In genomic region chr10:79826131-79826495, GRCh38 we compare ENCODE assay signal across 8 cellular contexts. TPM values are rescaled to one million over a fixed set of nuclear protein-coding genes. Genes with fewer than 3 reads are reported as not detected.
DNase-seq lines count a peak whose midpoint lies in the region; ATAC-seq and TF ChIP-seq lines count a peak whose summit lies in the region.
"Not testable (repeated sequence)": the region's sequence is repeated elsewhere in the genome, so short reads cannot be mapped to it uniquely, and the experiment has no call there.

No MANE protein-coding gene starts in this region.

- POLR2A ChIA-PET in activated CD4-positive, alpha-beta T cell treated with anti-CD3 and anti-CD28 coated beads for 36 hours (lab: Charles Lee); MCF 10A (lab: Yijun Ruan, JAX): not testable (repeated sequence)

- CTCF ChIA-PET in activated CD4-positive, alpha-beta T cell treated with anti-CD3 and anti-CD28 coated beads for 36 hours (lab: Charles Lee); MCF 10A (lab: Yijun Ruan, JAX): not testable (repeated sequence)

- not testable (repeated sequence) for TF ChIP-seq CTCF in MCF 10A (IDR thresholded peaks at IDR 0.05; ENCODE audit: unreplicated experiment); upper lobe of left lung (IDR thresholded peaks at IDR 0.05)

- TF ChIP-seq EP300 in upper lobe of left lung (IDR thresholded peaks at IDR 0.05): not testable (repeated sequence)

- not testable (repeated sequence) for H3K27me3 ChIP-seq in upper lobe of left lung

- peaks cover 27% of the 10 kb centered on the region for H3K4me1 Mint-ChIP-seq in activated CD4-positive, alpha-beta T cell treated with anti-CD3 and anti-CD28 coated beads for 36 hours
- not testable (repeated sequence) for H3K4me1 Mint-ChIP-seq in MCF 10A (ENCODE audit: insufficient read depth, unreplicated experiment)
- H3K4me1 Mint-ChIP-seq in memory B cell: peaks cover 10% of the 10 kb centered on the region

- H3K4me3 Mint-ChIP-seq in activated CD4-positive, alpha-beta T cell treated with anti-CD3 and anti-CD28 coated beads for 36 hours: peak overlapping the region; percentile 72
- H3K4me3 Mint-ChIP-seq in MCF 10A (ENCODE audit: unreplicated experiment) (peak overlapping the region; percentile 81), memory B cell (peak overlapping the region; percentile 89)

- BruUV-seq in MCF 10A (replicated peaks; lab: Mats Ljungman, UMichigan): not testable (repeated sequence)

- not testable (repeated sequence) for H3K36me3 ChIP-seq in upper lobe of left lung

- 0% methylated on average over 6 of the region's 44 CpGs; no CpG with 5 or more reads in 1 of the 2 donors for WGBS in upper lobe of left lung, 2 donors

- peak overlapping the region; percentile 35 to 59 (median 54) for H3K4me3 ChIP-seq in upper lobe of left lung

- not testable (repeated sequence) for ATAC-seq in activated CD4-positive, alpha-beta T cell treated with anti-CD3 and anti-CD28 coated beads for 36 hours; memory B cell (ENCODE audit: low read depth); upper lobe of left lung (ENCODE audit: low FRiP score in 2 of 2)

- peak overlapping the region; percentile 84 to 93 (median 90) for H3K27ac ChIP-seq in upper lobe of left lung

- not testable (repeated sequence) for TF ChIP-seq POLR2A in upper lobe of left lung (IDR thresholded peaks at IDR 0.05)

- not testable (repeated sequence) for H3K9me3 Mint-ChIP-seq in activated CD4-positive, alpha-beta T cell treated with anti-CD3 and anti-CD28 coated beads for 36 hours (ENCODE audit: low read depth); MCF 10A (ENCODE audit: unreplicated experiment); memory B cell

- H3K9me3 ChIP-seq in upper lobe of left lung: not testable (repeated sequence)

- not testable (repeated sequence) for H3K27me3 Mint-ChIP-seq in activated CD4-positive, alpha-beta T cell treated with anti-CD3 and anti-CD28 coated beads for 36 hours; MCF 10A (ENCODE audit: insufficient read depth, unreplicated experiment); memory B cell

- not testable (repeated sequence) for H3K4me1 ChIP-seq in upper lobe of left lung

- not testable (repeated sequence) for H3K36me3 Mint-ChIP-seq in activated CD4-positive, alpha-beta T cell treated with anti-CD3 and anti-CD28 coated beads for 36 hours (ENCODE audit: low read depth); MCF 10A (ENCODE audit: insufficient read depth, unreplicated experiment); memory B cell

- peak; percentile 30 for DNase-seq in EH (ENCODE audit: low read depth)
- peak; percentile 0 for DNase-seq in LHCN-M2 (ENCODE audit: low read depth)
- DNase-seq in activated CD4-positive, alpha-beta T cell treated with anti-CD3 and anti-CD28 coated beads for 36 hours; MCF 10A (ENCODE audit: unreplicated experiment); memory B cell (ENCODE audit: low spot score in 2 of 2): not testable (repeated sequence)
- peak; percentile 9 for DNase-seq in glomerular visceral epithelial cell (ENCODE audit: extremely low spot score)
- peak; percentile 5 for DNase-seq in putamen (ENCODE audit: low spot score)
- peak in 1 of 2 donors; percentile 90 for DNase-seq in upper lobe of left lung

- intact Hi-C loops in activated CD4-positive, alpha-beta T cell treated with anti-CD3 and anti-CD28 coated beads for 36 hours (cut with DNase I, micrococcal nuclease); MCF 10A (cut with micrococcal nuclease): not testable (repeated sequence)

- peak overlapping the region; percentile 81 for H3K27ac Mint-ChIP-seq in activated CD4-positive, alpha-beta T cell treated with anti-CD3 and anti-CD28 coated beads for 36 hours
- H3K27ac Mint-ChIP-seq in MCF 10A (ENCODE audit: low read depth, unreplicated experiment) (peak overlapping the region; percentile 64), memory B cell (peak overlapping the region; percentile 85)

RNA-seq across cellular contexts. Expression of gene NUTM2E, which starts 0.4 kb away (rescaled TPM):
- total RNA-seq in LHCN-M2 (2014; rRNA removed): 0.06 TPM in 1 of 2 replicates, not detected in the other
- polyA plus RNA-seq in LHCN-M2 (2012): 0.01 TPM
- total RNA-seq in activated CD4-positive, alpha-beta T cell treated with anti-CD3 and anti-CD28 coated beads for 36 hours: under 1 TPM; 0.11 to 0.27 TPM
- 0.12 and 0.37 TPM in 2 replicates for total RNA-seq in MCF 10A (2022)
- total RNA-seq in upper lobe of left lung: under 1 TPM in 2 of 6 donors, not detected in 4; 0.23 to 0.57 TPM
